ENCODE assay signal across 27 cellular contexts in genomic region chr7:15402436-15403136, GRCh38.
DNase-seq lines count a peak whose midpoint lies in the region; ATAC-seq, FAIRE-seq and TF ChIP-seq lines count a peak whose summit lies in the region.
"Had no signal": no experiment of that assay in that cellular context is flagged by ENCODE, and none has a peak within 500 bp of the region (broad histone marks: within the 10 kb centered on the region; RNA-seq: fewer than 3 reads in every experiment).

No MANE protein-coding gene starts in this region.

- intact Hi-C loops in adrenal gland (cut with DNase I): no loop called here
- intact Hi-C loops in activated CD4-positive, alpha-beta T cell treated with anti-CD3 and anti-CD28 coated beads, Interleukin-2, amount 10 ng/mL, durations not matched to agents 24 days and 14 days (cut with micrococcal nuclease): no loop called here

- H3K27ac ChIP-seq in HUES6 (ENCODE audit: low read depth, low read length): 0 out of 2 replicates have a peak overlapping the region, but pooled peaks have one; percentile 4
- no peak overlapping the region for H3K27ac ChIP-seq in adrenal gland
- H3K27ac ChIP-seq: BLaER1 treated with 17β-estradiol and CSF1 and Interleukin-3, amounts not matched to agents 10 nM and 100 nM; KMS-11; PC-9; RWPE1 had no signal

- H3K27me3 ChIP-seq in HUES6 (ENCODE audit: control insufficient read depth, insufficient read depth, low read length) (no peaks in the 10 kb centered on the region), adrenal gland (no peaks in the 10 kb centered on the region)
- H3K27me3 ChIP-seq: BLaER1 treated with 17β-estradiol and CSF1 and Interleukin-3, amounts not matched to agents 10 nM and 100 nM had no signal

- FAIRE-seq in A204.1 (lab: Jason Lieb, UNC) (peak; percentile 94), islet of Langerhans (lab: Jason Lieb, UNC) (peak; percentile 72)

- no peak overlapping the region for H3K27ac Mint-ChIP-seq in WTC11
- H3K27ac Mint-ChIP-seq in activated CD4-positive, alpha-beta T cell treated with anti-CD3 and anti-CD28 coated beads, Interleukin-2, amount 10 ng/mL, durations not matched to agents 24 days and 14 days: no peak overlapping the region
- H3K27ac Mint-ChIP-seq: CD4-positive, alpha-beta T cell; H9 had no signal

- H3K4me1 Mint-ChIP-seq in WTC11: peaks cover 13% of the 10 kb centered on the region
- no peaks in the 10 kb centered on the region for H3K4me1 Mint-ChIP-seq in activated CD4-positive, alpha-beta T cell treated with anti-CD3 and anti-CD28 coated beads, Interleukin-2, amount 10 ng/mL, durations not matched to agents 24 days and 14 days
- H3K4me1 Mint-ChIP-seq: IgD-negative memory B cell had no signal

- WGBS in adrenal gland, 4 donors: 79 to 90% (median 83%) methylated on average over 2 of the region's 2 CpGs

- ATAC-seq in WTC11 (no peak), HG03108 (IDR thresholded peaks at IDR 0.05; ENCODE audit: unreplicated experiment) (no peak)

- no peak overlapping the region for H3K4me3 Mint-ChIP-seq in WTC11
- H3K4me3 Mint-ChIP-seq in activated CD4-positive, alpha-beta T cell treated with anti-CD3 and anti-CD28 coated beads, Interleukin-2, amount 10 ng/mL, durations not matched to agents 24 days and 14 days: no peak overlapping the region
- H3K4me3 Mint-ChIP-seq: CD4-positive, alpha-beta T cell; H9; IgD-negative memory B cell had no signal

- TF ChIP-seq POLR2A in adrenal gland (IDR thresholded peaks at IDR 0.05): no peak

- no peak for DNase-seq in WTC11 (ENCODE audit: low spot score)
- DNase-seq in central memory CD4-positive, alpha-beta T cell: no peak
- no peak for DNase-seq in adrenal gland
- no peak for DNase-seq in activated CD4-positive, alpha-beta T cell treated with anti-CD3 and anti-CD28 coated beads, Interleukin-2, amount 10 ng/mL, durations not matched to agents 24 days and 14 days
- DNase-seq: AML-193; CD4-positive, alpha-beta T cell; H9; MM.1S; NCI-H1092; NCI-H1417 treated with DMSO at 0.1 percent for 48 hours; NCI-H1694 treated with DMSO at 0.1 percent for 48 hours; NCI-H2081; NCI-H2171; NCI-H226; NCI-H510A; NCI-H82; NK-92 treated with Interleukin-12 subunit alpha and Interleukin-12 subunit beta, amount 100 ng/mL, for 24 hours; PC-9; SHP77 had no signal

- H3K9ac ChIP-seq in HUES6 (ENCODE audit: low read length): no peak overlapping the region
- H3K9ac ChIP-seq: BLaER1 treated with 17β-estradiol and CSF1 and Interleukin-3, amounts not matched to agents 10 nM and 100 nM; KMS-11 had no signal

- H3K4me1 ChIP-seq in HUES6 (ENCODE audit: control insufficient read depth, insufficient read depth, low read length) (no peaks in the 10 kb centered on the region), adrenal gland (replicated peaks in 1 of 2) (no peaks in the 10 kb centered on the region)

- H3K27me3 Mint-ChIP-seq in WTC11 (ENCODE audit: low read depth): no peaks in the 10 kb centered on the region
- no peaks in the 10 kb centered on the region for H3K27me3 Mint-ChIP-seq in activated CD4-positive, alpha-beta T cell treated with anti-CD3 and anti-CD28 coated beads, Interleukin-2, amount 10 ng/mL, durations not matched to agents 24 days and 14 days
- H3K27me3 Mint-ChIP-seq: CD4-positive, alpha-beta T cell; IgD-negative memory B cell had no signal

- POLR2A ChIA-PET in WTC11 (lab: Charles Lee): no interaction called here

- H3K9me3 Mint-ChIP-seq in WTC11: peaks cover under 1% of the 10 kb centered on the region
- H3K9me3 Mint-ChIP-seq in activated CD4-positive, alpha-beta T cell treated with anti-CD3 and anti-CD28 coated beads, Interleukin-2, amount 10 ng/mL, durations not matched to agents 24 days and 14 days: no peaks in the 10 kb centered on the region

- H3K9me3 ChIP-seq in HUES6 (ENCODE audit: control insufficient read depth, insufficient read depth, low read depth, low read length) (no peaks in the 10 kb centered on the region), adrenal gland (replicated peaks in 1 of 3) (peaks cover 0 to 5% (median 0%) of the 10 kb centered on the region in 3 donors)

- peaks cover under 1% of the 10 kb centered on the region; the same call in 1 of the 2 replicates for H3K36me3 Mint-ChIP-seq in WTC11
- H3K36me3 Mint-ChIP-seq in activated CD4-positive, alpha-beta T cell treated with anti-CD3 and anti-CD28 coated beads, Interleukin-2, amount 10 ng/mL, durations not matched to agents 24 days and 14 days (ENCODE audit: low read depth): no peaks in the 10 kb centered on the region
- H3K36me3 Mint-ChIP-seq: IgD-negative memory B cell had no signal

- no peaks in the 10 kb centered on the region for H3K36me3 ChIP-seq in HUES6 (ENCODE audit: control insufficient read depth, insufficient read depth, low read length)
- H3K36me3 ChIP-seq in adrenal gland (replicated peaks in 1 of 2): no peaks in the 10 kb centered on the region
- H3K36me3 ChIP-seq: BLaER1 treated with 17β-estradiol and CSF1 and Interleukin-3, amounts not matched to agents 10 nM and 100 nM had no signal

- no peak overlapping the region for H3K4me3 ChIP-seq in HUES6 (ENCODE audit: low read depth, low read length)
- H3K4me3 ChIP-seq in adrenal gland: no peak overlapping the region
- H3K4me3 ChIP-seq: BLaER1 treated with 17β-estradiol and CSF1 and Interleukin-3, amounts not matched to agents 10 nM and 100 nM; PC-9 had no signal

- TF ChIP-seq CTCF in WTC11 (IDR thresholded peaks at IDR 0.05) (no peak), adrenal gland (IDR thresholded peaks at IDR 0.05) (no peak)

- CTCF ChIA-PET in WTC11 (lab: Charles Lee): no interaction called here

TF ChIP-seq in WTC11, 78 proteins besides CTCF, POLR2A, EP300 and RAD21:
- TF ChIP-seq HMGA2 (CRISPR knock-in tag; IDR thresholded peaks at IDR 0.05) (peak; percentile 94; the same call in 1 of the 2 replicates), JAZF1 (CRISPR knock-in tag; IDR thresholded peaks at IDR 0.05) (no peak)
